Comparison of ENCODE assay signal across 20 cellular contexts in the genomic region with DNA sequence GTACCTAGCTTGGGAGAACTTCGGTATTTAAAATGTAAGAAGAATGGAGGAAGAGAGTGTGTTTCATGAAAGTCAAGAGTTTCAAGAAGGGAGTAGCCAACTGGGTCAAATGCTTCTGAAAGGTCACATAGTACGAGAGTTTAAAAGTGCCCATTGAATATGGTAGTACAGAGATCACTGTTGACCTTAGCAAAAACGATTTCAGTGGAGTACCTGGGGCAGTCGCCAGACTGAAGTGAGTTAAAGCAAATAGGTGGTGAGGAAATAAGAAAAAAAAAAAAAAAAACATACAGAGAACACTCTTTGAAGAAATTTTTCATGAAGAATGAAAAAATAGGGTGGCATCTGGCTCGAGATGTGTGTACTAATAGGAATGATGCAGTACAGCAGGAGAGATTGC. TPM values are rescaled to one million over a fixed set of nuclear protein-coding genes. Genes with fewer than 3 reads are reported as not detected.
"Had no signal": no experiment of that assay in that cellular context is flagged by ENCODE, and none has a peak within 500 bp of the region (broad histone marks: within the 10 kb centered on the region; RNA-seq: fewer than 3 reads in every experiment).

No MANE protein-coding gene starts in this region.

- H3K4me3 ChIP-seq: esophagus muscularis mucosa, transverse colon had no signal

- H3K27me3 Mint-ChIP-seq: dendritic cell treated with granulocyte-macrophage colony-stimulating factor and Interleukin-4, amounts not matched to agents 40 ng/mL and 50 ng/mL, for 4 days; progenitor cell of endocrine pancreas; stimulated activated naive CD8-positive, alpha-beta T cell treated with anti-CD3 and anti-CD28 coated beads, Interleukin-15, Interleukin-2, amounts not matched to agents 100 ng/mL and 50 ng/mL, for 24 hours; T-cell had no signal

- H3K4me1 Mint-ChIP-seq: mesothelial cell of epicardium, neural crest cell had no signal

- H3K9me3 ChIP-seq: esophagus muscularis mucosa, transverse colon had no signal

- H3K9me3 Mint-ChIP-seq: activated T-helper 2 cell treated with anti-CD3 and anti-CD28 coated beads, Interferon-gamma antibody, Interleukin-2, Interleukin-4, amounts not matched to agents 10 μg/mL and 5 μg/mL and 100 μg/mL, durations not matched to agents 14 hours and 24 hours and 36 hours; dendritic cell treated with granulocyte-macrophage colony-stimulating factor and Interleukin-4, amounts not matched to agents 40 ng/mL and 50 ng/mL, for 4 days; immature natural killer cell; mesothelial cell of epicardium; neural crest cell; stimulated activated naive CD8-positive, alpha-beta T cell treated with anti-CD3 and anti-CD28 coated beads, Interleukin-15, Interleukin-2, amounts not matched to agents 100 ng/mL and 50 ng/mL, for 24 hours; T-cell had no signal

- H3K4me1 ChIP-seq: esophagus muscularis mucosa, transverse colon had no signal

- DNase-seq: activated CD4-positive, alpha-beta T cell treated with anti-CD3 and anti-CD28 coated beads for 48 hours; activated CD4-positive, CD25-positive, alpha-beta regulatory T cell; activated CD8-positive, alpha-beta memory T cell treated with anti-CD3 and anti-CD28 coated beads for 24 hours; activated CD8-positive, alpha-beta memory T cell treated with anti-CD3 and anti-CD28 coated beads, Interleukin-2, amount 50 U/mL, for 48 hours; activated naive CD4-positive, alpha-beta T cell treated with anti-CD3 and anti-CD28 coated beads, Interleukin-2, amount 50 U/mL, for 16 hours; effector CD8-positive, alpha-beta T cell; immature natural killer cell; kidney glomerular epithelial cell; T-cell; T-helper 9 cell; transverse colon had no signal

- ATAC-seq: SK-N-SH treated with all-trans-retinoic acid at 6 μM for 48 hours, T-cell had no signal

- H3K4me3 Mint-ChIP-seq: dendritic cell treated with granulocyte-macrophage colony-stimulating factor and Interleukin-4, amounts not matched to agents 40 ng/mL and 50 ng/mL, for 4 days; immature natural killer cell; mesothelial cell of epicardium; neural crest cell; stimulated activated naive CD8-positive, alpha-beta T cell treated with anti-CD3 and anti-CD28 coated beads, Interleukin-15, Interleukin-2, amounts not matched to agents 100 ng/mL and 50 ng/mL, for 24 hours; T-cell had no signal

- H3K27ac Mint-ChIP-seq: activated T-helper 2 cell treated with anti-CD3 and anti-CD28 coated beads, Interferon-gamma antibody, Interleukin-2, Interleukin-4, amounts not matched to agents 10 μg/mL and 5 μg/mL and 100 μg/mL, durations not matched to agents 14 hours and 24 hours and 36 hours; dendritic cell treated with granulocyte-macrophage colony-stimulating factor and Interleukin-4, amounts not matched to agents 40 ng/mL and 50 ng/mL, for 4 days; mesothelial cell of epicardium; progenitor cell of endocrine pancreas; stimulated activated naive CD8-positive, alpha-beta T cell treated with anti-CD3 and anti-CD28 coated beads, Interleukin-15, Interleukin-2, amounts not matched to agents 100 ng/mL and 50 ng/mL, for 24 hours had no signal

- H3K27me3 ChIP-seq: esophagus muscularis mucosa, transverse colon had no signal

- H3K27ac ChIP-seq: esophagus muscularis mucosa, transverse colon had no signal

RNA-seq across cellular contexts. Expression of a gene that starts 24.7 kb away (rescaled TPM):
- total RNA-seq: activated T-helper 2 cell treated with anti-CD3 and anti-CD28 coated beads, Interferon-gamma antibody, Interleukin-2, Interleukin-4, amounts not matched to agents 10 μg/mL and 5 μg/mL and 100 μg/mL, durations not matched to agents 14 hours and 24 hours and 36 hours; osteoblast had no signal
